20 cellular contexts compared by ENCODE assay signal in genomic region chr6:130946076-130946475, GRCh38.
DNase-seq lines count a peak whose midpoint lies in the region; ATAC-seq and TF ChIP-seq lines count a peak whose summit lies in the region.
"Had no signal": no experiment of that assay in that cellular context is flagged by ENCODE, and none has a peak within 500 bp of the region (broad histone marks: within the 10 kb centered on the region; RNA-seq: fewer than 3 reads in every experiment).

No MANE protein-coding gene starts in this region.

- no peak overlapping the region for H4K8ac ChIP-seq in IMR-90 (ENCODE audit: low read depth in 2 of 2, low read length in 2 of 2)
- no peak overlapping the region for H4K8ac ChIP-seq in H9 (replicated peaks; ENCODE audit: insufficient read length, low read depth, low read length)

- DNase-seq in IMR-90 (peak; percentile 44), astrocyte of the cerebellum (ENCODE audit: low read depth) (peak; percentile 37), fibroblast of lung (ENCODE audit: low read depth in 2 of 2) (peak; percentile 70 to 71), substantia nigra (lab: John Stamatoyannopoulos, UW) (no peak), NCI-H2081 (lab: John Stamatoyannopoulos, UW) (no peak), H9 (no peak), RPMI8226 (no peak)
- DNase-seq: activated CD4-positive, alpha-beta T cell treated with anti-CD3 and anti-CD28 coated beads for 36 hours; activated CD8-positive, alpha-beta memory T cell treated with anti-CD3 and anti-CD28 coated beads for 24 hours; activated T-cell treated with anti-CD3 and anti-CD28 coated beads, Interleukin-2, amount 50 U/mL, for 24 hours; caudate nucleus; CD8-positive, alpha-beta T cell; HFFc6; mucosa of descending colon; NCI-H2171 treated with DMSO at 0.1 percent for 48 hours; NCI-H526; posterior cingulate gyrus; stimulated activated naive CD8-positive, alpha-beta T cell treated with anti-CD3 and anti-CD28 coated beads, Interleukin-15, amount 100 ng/mL, for 72 hours; trophoblast cell had no signal

- H4K5ac ChIP-seq in IMR-90 (ENCODE audit: low read depth, low read length) = no peak overlapping the region
- no peak overlapping the region for H4K5ac ChIP-seq in H9 (ENCODE audit: insufficient read length, low read depth, low read length)

- no peaks in the 10 kb centered on the region for H3K9me3 Mint-ChIP-seq in H9
- H3K9me3 Mint-ChIP-seq: activated T-cell treated with anti-CD3 and anti-CD28 coated beads, Interleukin-2, amount 50 U/mL, for 24 hours; CD8-positive, alpha-beta T cell; HFFc6; stimulated activated naive CD8-positive, alpha-beta T cell treated with anti-CD3 and anti-CD28 coated beads, Interleukin-15, amount 100 ng/mL, for 72 hours had no signal

- H3K14ac ChIP-seq in IMR-90 (replicated peaks; ENCODE audit: low read depth, low read length) (no peak overlapping the region), H9 (ENCODE audit: insufficient read depth, low read length) (no peak overlapping the region)

- no peak overlapping the region for H3K9ac ChIP-seq in IMR-90 (ENCODE audit: low read depth, low read length)
- H3K9ac ChIP-seq in fibroblast of lung (ENCODE audit: insufficient read depth, low read length) = no peak overlapping the region
- no peak overlapping the region for H3K9ac ChIP-seq in H9 (ENCODE audit: extremely low read depth, insufficient read length, low read length)
- H3K9ac ChIP-seq: KMS-11 had no signal

- H3K4me3 ChIP-seq in IMR-90 (ENCODE audit: insufficient read depth, low read depth, low read length) = no peak overlapping the region
- H3K4me3 ChIP-seq in astrocyte of the cerebellum (ENCODE audit: low read depth, low read length) = no peak overlapping the region
- no peak overlapping the region for H3K4me3 ChIP-seq in fibroblast of lung (replicated peaks in 1 of 4; ENCODE audit: control extremely low read depth in 1 of 4, insufficient read depth in 1 of 4, low read depth in 3 of 4, low read length in 4 of 4)
- H3K4me3 ChIP-seq: mucosa of descending colon had no signal

- H2BK12ac ChIP-seq in H9 (ENCODE audit: insufficient read length, low read depth, low read length) = no peak overlapping the region

- H3K27me3 Mint-ChIP-seq in H9 (ENCODE audit: low read depth) = no peaks in the 10 kb centered on the region
- H3K27me3 Mint-ChIP-seq: activated CD4-positive, alpha-beta T cell treated with anti-CD3 and anti-CD28 coated beads for 36 hours; activated T-cell treated with anti-CD3 and anti-CD28 coated beads, Interleukin-2, amount 50 U/mL, for 24 hours; stimulated activated naive CD8-positive, alpha-beta T cell treated with anti-CD3 and anti-CD28 coated beads, Interleukin-15, amount 100 ng/mL, for 72 hours had no signal

- POLR2A ChIA-PET in IMR-90 (lab: Charles Lee; ENCODE audit: unreplicated experiment) = no interaction called here

- H3K23me2 ChIP-seq in H9 (ENCODE audit: insufficient read length, low read depth, low read length, poor library complexity, severe bottlenecking) = no peaks in the 10 kb centered on the region

- no peak overlapping the region for H3T11ph ChIP-seq in H9 (ENCODE audit: low read length)

- no peak overlapping the region for H3K4me3 Mint-ChIP-seq in H9
- H3K4me3 Mint-ChIP-seq: activated CD4-positive, alpha-beta T cell treated with anti-CD3 and anti-CD28 coated beads for 36 hours; activated T-cell treated with anti-CD3 and anti-CD28 coated beads, Interleukin-2, amount 50 U/mL, for 24 hours; CD8-positive, alpha-beta T cell; HFFc6; stimulated activated naive CD8-positive, alpha-beta T cell treated with anti-CD3 and anti-CD28 coated beads, Interleukin-15, amount 100 ng/mL, for 72 hours had no signal

- H3K9me3 ChIP-seq in IMR-90 (ENCODE audit: control insufficient read depth, insufficient read depth, low read length) = no peaks in the 10 kb centered on the region
- no peaks in the 10 kb centered on the region for H3K9me3 ChIP-seq in fibroblast of lung (ENCODE audit: control insufficient read depth, insufficient read depth, low read depth, low read length)
- no peaks in the 10 kb centered on the region for H3K9me3 ChIP-seq in H9 (ENCODE audit: control insufficient read depth, low read depth, low read length)
- H3K9me3 ChIP-seq: mucosa of descending colon had no signal

- H2BK5ac ChIP-seq in IMR-90 (ENCODE audit: low read depth, low read length, poor library complexity, severe bottlenecking) = no peak overlapping the region
- no peak overlapping the region for H2BK5ac ChIP-seq in H9 (ENCODE audit: insufficient read length, low read length)

- H2AFZ ChIP-seq in IMR-90 (replicated peaks; ENCODE audit: low read length, poor library complexity) (no peak overlapping the region), fibroblast of lung (ENCODE audit: low read length) (no peak overlapping the region), H9 (ENCODE audit: low read length) (no peak overlapping the region)

- H3K36me3 Mint-ChIP-seq in H9 (ENCODE audit: insufficient read depth in 1 of 3, low read depth in 3 of 3) = peaks cover 0 to 5% (median 3%) of the 10 kb centered on the region in 3 experiments; a peak in 3 of 7 replicates
- H3K36me3 Mint-ChIP-seq: CD8-positive, alpha-beta T cell had no signal

- CTCF ChIA-PET in IMR-90 (lab: Yijun Ruan, JAX) = no interaction called here

- H3K79me2 ChIP-seq in fibroblast of lung (ENCODE audit: control insufficient read depth, insufficient read depth, low read length) (peaks cover 9% of the 10 kb centered on the region), H9 (ENCODE audit: insufficient read depth, low read length) (no peaks in the 10 kb centered on the region)

- H3K36me3 ChIP-seq in IMR-90 (ENCODE audit: control insufficient read depth, insufficient read depth, low read length) (peaks cover 3% of the 10 kb centered on the region), fibroblast of lung (ENCODE audit: control insufficient read depth, insufficient read depth, low read length) (no peaks in the 10 kb centered on the region)

- no peak overlapping the region for H2AK5ac ChIP-seq in IMR-90 (ENCODE audit: low read depth, low read length)
- H2AK5ac ChIP-seq in H9 (ENCODE audit: insufficient read length, low read length) = no peak overlapping the region

- BruUV-seq in IMR-90 (replicated peaks; lab: Mats Ljungman, UMichigan) = no TSS peak

- peaks cover 17 to 21% of the 10 kb centered on the region in 2 experiments for H3K4me1 Mint-ChIP-seq in H9
- H3K4me1 Mint-ChIP-seq: activated CD4-positive, alpha-beta T cell treated with anti-CD3 and anti-CD28 coated beads for 36 hours; stimulated activated naive CD8-positive, alpha-beta T cell treated with anti-CD3 and anti-CD28 coated beads, Interleukin-15, amount 100 ng/mL, for 72 hours had no signal

- TF ChIP-seq POLR2A in IMR-90 (IDR thresholded peaks at IDR 0.05; ENCODE audit: low read depth, low read length) = no peak

- H3K56ac ChIP-seq in IMR-90 (ENCODE audit: extremely low read depth, insufficient read depth, low read length) (no peak overlapping the region), H9 (ENCODE audit: insufficient read length, low read depth, low read length) (no peak overlapping the region)

- no CpG with 5 or more reads among the region's 2 CpGs for WGBS in IMR-90 (ENCODE audit: extremely low coverage in 2 of 2, insufficient read length in 1 of 2), 2 experiments
- no CpG with 5 or more reads among the region's 2 CpGs for WGBS in H9 (ENCODE audit: extremely low coverage, insufficient read length, low lambda C conversion rate)

- no peak overlapping the region for H2BK120ac ChIP-seq in IMR-90 (ENCODE audit: low read depth, low read length)
- no peak overlapping the region for H2BK120ac ChIP-seq in H9 (ENCODE audit: low read depth, low read length, poor library complexity, severe bottlenecking)

- H3K18ac ChIP-seq in IMR-90 (ENCODE audit: low read depth, low read length) (no peak overlapping the region), H9 (ENCODE audit: insufficient read length, low read depth, low read length) (no peak overlapping the region)

- dilution Hi-C loops in IMR-90 (cut with HindIII; ENCODE audit: low sequenced_read_pairs, unreplicated experiment) = no loop called here

- H3K4me2 ChIP-seq in IMR-90 (ENCODE audit: low read depth, low read length) (peak overlapping the region; percentile 44; the same call in 1 of the 2 replicates), fibroblast of lung (ENCODE audit: extremely low read depth, insufficient read depth, low read length) (no peak overlapping the region), H9 (ENCODE audit: insufficient read depth, insufficient read length, low read length) (no peak overlapping the region)
- H3K4me2 ChIP-seq: KMS-11 had no signal

- H3K27ac ChIP-seq in IMR-90 (ENCODE audit: insufficient read depth, low read length) = no peak overlapping the region
- no peak overlapping the region for H3K27ac ChIP-seq in fibroblast of lung (ENCODE audit: insufficient read depth, low read length)
- peak overlapping the region; percentile 77 for H3K27ac ChIP-seq in substantia nigra (ENCODE audit: low read depth, low read length, poor library complexity, severe bottlenecking)
- H3K27ac ChIP-seq in H9 (ENCODE audit: insufficient read length, low read depth, low read length) = no peak overlapping the region
- H3K27ac ChIP-seq: KMS-11 had no signal

- no peaks in the 10 kb centered on the region for H3K27me3 ChIP-seq in IMR-90 (ENCODE audit: control insufficient read depth, insufficient read depth, low read length)
- no peaks in the 10 kb centered on the region for H3K27me3 ChIP-seq in fibroblast of lung (ENCODE audit: control insufficient read depth, insufficient read depth, low read length)
- no peaks in the 10 kb centered on the region for H3K27me3 ChIP-seq in H9 (ENCODE audit: insufficient read depth, low read length)

- H4K20me1 ChIP-seq in IMR-90 (ENCODE audit: insufficient read depth, low read length) = no peaks in the 10 kb centered on the region; the same call in 1 of the 2 replicates
- no peaks in the 10 kb centered on the region for H4K20me1 ChIP-seq in fibroblast of lung (ENCODE audit: control insufficient read depth, extremely low read depth, insufficient read depth, low read length)
- no peaks in the 10 kb centered on the region for H4K20me1 ChIP-seq in H9 (ENCODE audit: control insufficient read depth, insufficient read depth, insufficient read length)

- no peak overlapping the region for H3K4ac ChIP-seq in IMR-90 (ENCODE audit: low read depth, low read length)
- no peak overlapping the region for H3K4ac ChIP-seq in H9 (ENCODE audit: low read depth, low read length)

- in situ Hi-C loops in IMR-90 (cut with MboI; ENCODE audit: low sequenced_read_pairs) (no loop called here), astrocyte of the cerebellum (cut with HindIII; ENCODE audit: low sequenced_read_pairs) (no loop called here)

- H2BK15ac ChIP-seq in IMR-90 (ENCODE audit: low read depth, low read length) (no peak overlapping the region), H9 (ENCODE audit: low read depth, low read length) (no peak overlapping the region)

- intact Hi-C loops in IMR-90 (cut with micrococcal nuclease) = no loop called here

- TF ChIP-seq CTCF in IMR-90 (conservative IDR thresholded peaks at IDR 0.05; ENCODE audit: low read depth, low read length) = no peak
- no peak for TF ChIP-seq CTCF in astrocyte of the cerebellum (IDR thresholded peaks at IDR 0.05; ENCODE audit: low read depth, low read length, missing control alignments)
- TF ChIP-seq CTCF in fibroblast of lung (conservative IDR thresholded peaks at IDR 0.05 in 1 of 2, IDR thresholded peaks at IDR 0.05 in 1 of 2; ENCODE audit: low read depth in 1 of 2, low read length in 2 of 2) = no peak
- no peak for TF ChIP-seq CTCF in H9 (conservative IDR thresholded peaks at IDR 0.05)

- peaks cover 3% of the 10 kb centered on the region for H3K4me1 ChIP-seq in IMR-90 (ENCODE audit: control insufficient read depth, insufficient read depth, low read length)
- peaks cover 7% of the 10 kb centered on the region for H3K4me1 ChIP-seq in fibroblast of lung (ENCODE audit: control insufficient read depth, extremely low read depth, insufficient read depth, low read length)
- peaks cover 6% of the 10 kb centered on the region; the same call in 1 of the 2 replicates for H3K4me1 ChIP-seq in H9 (ENCODE audit: insufficient read depth, low read length)

- TF ChIP-seq RAD21 in IMR-90 (IDR thresholded peaks at IDR 0.05; ENCODE audit: low read length) = no peak

- no peak overlapping the region for H2BK20ac ChIP-seq in IMR-90 (ENCODE audit: low read depth, low read length)
- H2BK20ac ChIP-seq in H9 (ENCODE audit: low read depth, low read length, poor library complexity, severe bottlenecking) = no peak overlapping the region

- no peak overlapping the region for H2AK9ac ChIP-seq in IMR-90 (replicated peaks; ENCODE audit: low read depth, low read length, poor library complexity)

- no peak overlapping the region for H4K91ac ChIP-seq in IMR-90 (ENCODE audit: insufficient read depth, low read depth, low read length)
- H4K91ac ChIP-seq in H9 (ENCODE audit: insufficient read length, low read depth, low read length) = no peak overlapping the region

- no peak overlapping the region for H3K23ac ChIP-seq in IMR-90 (ENCODE audit: low read depth, low read length)
- H3K23ac ChIP-seq in H9 (ENCODE audit: insufficient read length, low read depth, low read length) = no peak overlapping the region

- ATAC-seq in IMR-90 (ENCODE audit: low read depth) = no peak
- ATAC-seq: activated CD4-positive, alpha-beta T cell treated with anti-CD3 and anti-CD28 coated beads for 36 hours; CD8-positive, alpha-beta T cell; stimulated activated naive CD8-positive, alpha-beta T cell treated with anti-CD3 and anti-CD28 coated beads, Interleukin-15, amount 100 ng/mL, for 72 hours had no signal

- H3K27ac Mint-ChIP-seq in H9 = no peak overlapping the region
- H3K27ac Mint-ChIP-seq: activated CD4-positive, alpha-beta T cell treated with anti-CD3 and anti-CD28 coated beads for 36 hours; activated T-cell treated with anti-CD3 and anti-CD28 coated beads, Interleukin-2, amount 50 U/mL, for 24 hours; CD8-positive, alpha-beta T cell; HFFc6; stimulated activated naive CD8-positive, alpha-beta T cell treated with anti-CD3 and anti-CD28 coated beads, Interleukin-15, amount 100 ng/mL, for 72 hours had no signal

- H3K79me1 ChIP-seq in IMR-90 (ENCODE audit: low read depth in 1 of 2, low read length in 2 of 2) (peaks cover 28 to 42% of the 10 kb centered on the region in 2 experiments), H9 (ENCODE audit: insufficient read depth, low read depth, low read length, poor library complexity, severe bottlenecking) (no peaks in the 10 kb centered on the region)

- peaks cover 3% of the 10 kb centered on the region; the same call in 1 of the 2 replicates for H3K9me1 ChIP-seq in IMR-90 (ENCODE audit: insufficient read depth, low read length)

Comparison
In these comparisons a context has a peak if more than half of its experiments do, and no peak if none do; other contexts are left out.
1. DNase-seq: peak in IMR-90 (single experiment), astrocyte of the cerebellum (single experiment) and fibroblast of lung (2 of 2); none in substantia nigra (0 of 49), NCI-H2081 (0 of 2), H9 (single experiment) and RPMI8226 (single experiment).